ENCODE assay signal across 32 cellular contexts in the genomic region with DNA sequence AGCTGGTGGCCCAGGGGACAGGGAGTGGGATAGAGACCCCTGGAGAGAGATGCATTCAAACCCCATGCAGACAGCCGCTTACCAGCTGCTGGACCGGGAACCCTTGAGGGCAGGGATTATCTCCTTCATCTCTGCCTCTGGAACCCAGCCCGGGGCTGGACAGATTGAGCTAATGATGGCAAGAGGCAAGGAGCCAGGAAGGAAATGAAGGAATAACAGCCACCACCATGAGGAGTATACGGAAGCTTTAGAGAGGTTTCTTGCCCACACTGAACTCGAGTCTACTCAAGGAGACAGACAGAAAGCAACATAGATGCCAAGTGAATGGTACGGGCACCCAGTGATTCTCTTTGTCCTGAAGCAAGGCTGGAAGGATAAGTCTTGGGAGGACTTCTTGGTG.
"Had no signal": no experiment of that assay in that cellular context is flagged by ENCODE, and none has a peak within 500 bp of the region (broad histone marks: within the 10 kb centered on the region; RNA-seq: fewer than 3 reads in every experiment).

No MANE protein-coding gene starts in this region.

- H3K36me3 ChIP-seq: breast epithelium, cardiac muscle cell, colonic mucosa, esophagus squamous epithelium, gastroesophageal sphincter, WERI-Rb-1 had no signal

- H3K36me3 Mint-ChIP-seq: brain had no signal

- H3K4me3 Mint-ChIP-seq: activated B cell treated with CpG ODN at 0.5 μM for 24 hours; activated CD4-positive, alpha-beta memory T cell treated with anti-CD3 and anti-CD28 coated beads for 36 hours; activated CD4-positive, alpha-beta T cell treated with anti-CD3 and anti-CD28 coated beads for 36 hours; activated CD4-positive, alpha-beta T cell treated with anti-CD3 and anti-CD28 coated beads, Interleukin-2, amount 10 ng/mL, durations not matched to agents 24 days and 14 days; activated CD8-positive, alpha-beta memory T cell treated with anti-CD3 and anti-CD28 coated beads, Interleukin-2, amount 10 ng/mL, durations not matched to agents 7 days and 5 days; activated CD8-positive, alpha-beta T cell treated with anti-CD3 and anti-CD28 coated beads, Interleukin-2, amount 10 ng/mL, durations not matched to agents 7 days and 5 days; activated naive CD4-positive, alpha-beta T cell treated with anti-CD3 and anti-CD28 coated beads, Interleukin-2, amount 10 ng/mL, durations not matched to agents 7 days and 5 days; activated naive CD8-positive, alpha-beta T cell treated with anti-CD3 and anti-CD28 coated beads, Interleukin-2, amount 10 ng/mL, durations not matched to agents 7 days and 5 days; brain; T-helper 2 cell treated with Interferon-gamma antibody and Interleukin-4, amounts not matched to agents 5 μg/mL and 100 μg/mL, for 36 hours had no signal

- H3K79me2 ChIP-seq: hepatocyte had no signal

- H3K9me3 ChIP-seq: ascending aorta, breast epithelium, colonic mucosa, esophagus squamous epithelium, gastroesophageal sphincter, heart right ventricle had no signal

- H3K4me1 Mint-ChIP-seq: activated B cell treated with CpG ODN at 0.5 μM for 24 hours; activated CD4-positive, alpha-beta T cell treated with anti-CD3 and anti-CD28 coated beads for 36 hours; activated CD4-positive, alpha-beta T cell treated with anti-CD3 and anti-CD28 coated beads, Interleukin-2, amount 10 ng/mL, durations not matched to agents 24 days and 14 days; activated CD8-positive, alpha-beta memory T cell treated with anti-CD3 and anti-CD28 coated beads, Interleukin-2, amount 10 ng/mL, durations not matched to agents 7 days and 5 days; activated naive CD4-positive, alpha-beta T cell treated with anti-CD3 and anti-CD28 coated beads, Interleukin-2, amount 10 ng/mL, durations not matched to agents 7 days and 5 days; activated naive CD8-positive, alpha-beta T cell treated with anti-CD3 and anti-CD28 coated beads, Interleukin-2, amount 10 ng/mL, durations not matched to agents 7 days and 5 days; brain had no signal

- H3K27me3 ChIP-seq: ascending aorta, breast epithelium, cardiac muscle cell, colonic mucosa, hepatocyte had no signal

- H3K4me3 ChIP-seq: ascending aorta, breast epithelium, cardiac muscle cell, colonic mucosa, esophagus squamous epithelium, gastroesophageal sphincter, heart right ventricle, hepatocyte had no signal

- H3K9me3 Mint-ChIP-seq: activated B cell treated with CpG ODN at 0.5 μM for 24 hours; activated CD4-positive, alpha-beta memory T cell treated with anti-CD3 and anti-CD28 coated beads for 36 hours; activated CD4-positive, alpha-beta T cell treated with anti-CD3 and anti-CD28 coated beads, Interleukin-2, amount 10 ng/mL, durations not matched to agents 24 days and 14 days; activated naive CD4-positive, alpha-beta T cell treated with anti-CD3 and anti-CD28 coated beads, Interleukin-2, amount 10 ng/mL, durations not matched to agents 7 days and 5 days; activated naive CD4-positive, alpha-beta T cell treated with anti-CD3 and anti-CD28 coated beads, Interleukin-2, amount 50 U/mL, for 72 hours; activated naive CD8-positive, alpha-beta T cell treated with anti-CD3 and anti-CD28 coated beads, Interleukin-2, amount 10 ng/mL, durations not matched to agents 7 days and 5 days; T-helper 2 cell treated with Interferon-gamma antibody and Interleukin-4, amounts not matched to agents 5 μg/mL and 100 μg/mL, for 36 hours had no signal

- H2AFZ ChIP-seq: hepatocyte had no signal

- ATAC-seq: activated CD4-positive, alpha-beta T cell treated with anti-CD3 and anti-CD28 coated beads for 36 hours; activated CD8-positive, alpha-beta memory T cell treated with anti-CD3 and anti-CD28 coated beads, Interleukin-2, amount 10 ng/mL, durations not matched to agents 7 days and 5 days; activated CD8-positive, alpha-beta T cell treated with anti-CD3 and anti-CD28 coated beads, Interleukin-2, amount 10 ng/mL, durations not matched to agents 7 days and 5 days; activated naive CD4-positive, alpha-beta T cell treated with anti-CD3 and anti-CD28 coated beads, Interleukin-2, amount 50 U/mL, for 72 hours; gastroesophageal sphincter; heart right ventricle had no signal

- H3K4me2 ChIP-seq: hepatocyte had no signal

- H3K27ac Mint-ChIP-seq: activated B cell treated with CpG ODN at 0.5 μM for 24 hours; activated CD4-positive, alpha-beta memory T cell treated with anti-CD3 and anti-CD28 coated beads for 36 hours; activated CD4-positive, alpha-beta T cell treated with anti-CD3 and anti-CD28 coated beads for 36 hours; activated CD4-positive, alpha-beta T cell treated with anti-CD3 and anti-CD28 coated beads, Interleukin-2, amount 10 ng/mL, durations not matched to agents 24 days and 14 days; activated CD8-positive, alpha-beta memory T cell treated with anti-CD3 and anti-CD28 coated beads, Interleukin-2, amount 10 ng/mL, durations not matched to agents 7 days and 5 days; activated CD8-positive, alpha-beta T cell treated with anti-CD3 and anti-CD28 coated beads, Interleukin-2, amount 10 ng/mL, durations not matched to agents 7 days and 5 days; activated naive CD4-positive, alpha-beta T cell treated with anti-CD3 and anti-CD28 coated beads, Interleukin-2, amount 10 ng/mL, durations not matched to agents 7 days and 5 days; activated naive CD8-positive, alpha-beta T cell treated with anti-CD3 and anti-CD28 coated beads, Interleukin-2, amount 10 ng/mL, durations not matched to agents 7 days and 5 days; brain; T-helper 2 cell treated with Interferon-gamma antibody and Interleukin-4, amounts not matched to agents 5 μg/mL and 100 μg/mL, for 36 hours had no signal

- DNase-seq: activated B cell treated with CpG ODN at 0.5 μM for 24 hours; activated CD4-positive, alpha-beta memory T cell treated with anti-CD3 and anti-CD28 coated beads for 36 hours; activated CD4-positive, alpha-beta T cell treated with anti-CD3 and anti-CD28 coated beads for 36 hours; activated CD4-positive, alpha-beta T cell treated with anti-CD3 and anti-CD28 coated beads, Interleukin-2, amount 10 ng/mL, durations not matched to agents 24 days and 14 days; activated CD4-positive, CD25-positive, alpha-beta regulatory T cell treated with anti-CD3 and anti-CD28 coated beads, Interleukin-2, amount 50 U/mL, for 72 hours; activated CD8-positive, alpha-beta memory T cell treated with anti-CD3 and anti-CD28 coated beads, Interleukin-2, amount 10 ng/mL, durations not matched to agents 7 days and 5 days; activated CD8-positive, alpha-beta memory T cell treated with anti-CD3 and anti-CD28 coated beads, Interleukin-2, amount 50 U/mL, for 4 hours; activated CD8-positive, alpha-beta T cell treated with anti-CD3 and anti-CD28 coated beads, Interleukin-2, amount 10 ng/mL, durations not matched to agents 7 days and 5 days; activated gamma-delta T cell; activated naive CD4-positive, alpha-beta T cell; activated naive CD4-positive, alpha-beta T cell treated with anti-CD3 and anti-CD28 coated beads, Interleukin-2, amount 10 ng/mL, durations not matched to agents 7 days and 5 days; activated naive CD8-positive, alpha-beta T cell treated with anti-CD3 and anti-CD28 coated beads, Interleukin-2, amount 10 ng/mL, durations not matched to agents 7 days and 5 days; activated T-cell treated with anti-CD3 and anti-CD28 coated beads, Interleukin-2, amount 50 U/mL, for 1 hour; activated T-cell treated with anti-CD3 and anti-CD28 coated beads, Interleukin-2, amount 50 U/mL, for 48 hours; central memory CD4-positive, alpha-beta T cell; cerebellar nuclear complex; colonic mucosa; effector CD8-positive, alpha-beta T cell; esophagus squamous epithelium; foreskin melanocyte; heart right ventricle; T1000; WERI-Rb-1 had no signal

- H3K27ac ChIP-seq: ascending aorta, breast epithelium, cardiac muscle cell, colonic mucosa, epithelial cell of prostate, esophagus squamous epithelium, gastroesophageal sphincter, heart right ventricle, hepatocyte, WERI-Rb-1 had no signal

- H3K4me1 ChIP-seq: breast epithelium, colonic mucosa, esophagus squamous epithelium, gastroesophageal sphincter had no signal

- H3K27me3 Mint-ChIP-seq: activated B cell treated with CpG ODN at 0.5 μM for 24 hours; activated CD4-positive, alpha-beta memory T cell treated with anti-CD3 and anti-CD28 coated beads for 36 hours; activated CD4-positive, alpha-beta T cell treated with anti-CD3 and anti-CD28 coated beads for 36 hours; activated CD4-positive, alpha-beta T cell treated with anti-CD3 and anti-CD28 coated beads, Interleukin-2, amount 10 ng/mL, durations not matched to agents 24 days and 14 days; activated CD8-positive, alpha-beta memory T cell treated with anti-CD3 and anti-CD28 coated beads, Interleukin-2, amount 10 ng/mL, durations not matched to agents 7 days and 5 days; activated naive CD8-positive, alpha-beta T cell treated with anti-CD3 and anti-CD28 coated beads, Interleukin-2, amount 10 ng/mL, durations not matched to agents 7 days and 5 days had no signal
